1 cellular context compared by ENCODE assay signal in genomic region chr11:118924591-118925585, GRCh38.
TF ChIP-seq lines count a peak whose summit lies in the region.

No MANE protein-coding gene starts in this region.

TF ChIP-seq in endothelial cell of umbilical vein, 7 proteins besides CTCF, POLR2A, EP300 and RAD21 (continued from another document):
- no peak for TF ChIP-seq MAX (IDR thresholded peaks at IDR 0.05; ENCODE audit: insufficient read depth, insufficient read length)
- TF ChIP-seq EZH2 (IDR thresholded peaks at IDR 0.05; ENCODE audit: borderline replicate concordance, low read depth, low read length, severe bottlenecking) = no peak
- no peak for TF ChIP-seq MYC (IDR thresholded peaks at IDR 0.05; ENCODE audit: low read depth, low read length)
- TF ChIP-seq FOS (IDR thresholded peaks at IDR 0.05; ENCODE audit: borderline replicate concordance, insufficient read depth, low read length) = no peak
